Comparison of ENCODE assay signal across 27 cellular contexts in genomic region chr13:85204668-85205344, GRCh38.
"Had no signal": no experiment of that assay in that cellular context is flagged by ENCODE, and none has a peak within 500 bp of the region (broad histone marks: within the 10 kb centered on the region; RNA-seq: fewer than 3 reads in every experiment).

No MANE protein-coding gene starts in this region.

- H3K27me3 Mint-ChIP-seq: activated CD4-positive, alpha-beta T cell treated with anti-CD3 and anti-CD28 coated beads, Interleukin-2, amount 10 ng/mL, durations not matched to agents 7 days and 5 days; activated CD8-positive, alpha-beta T cell treated with anti-CD3 and anti-CD28 coated beads for 36 hours; activated naive CD8-positive, alpha-beta T cell; memory B cell had no signal

- H3K9me3 ChIP-seq: adrenal gland, ovary, prostate gland, right atrium auricular region, suprapubic skin, transverse colon, vagina had no signal

- H3K27me3 ChIP-seq: adrenal gland, left lung, neutrophil, ovary, right atrium auricular region, stomach, suprapubic skin, transverse colon, vagina had no signal

- H3K4me1 Mint-ChIP-seq: activated CD4-positive, alpha-beta T cell treated with anti-CD3 and anti-CD28 coated beads, Interleukin-2, amount 10 ng/mL, durations not matched to agents 7 days and 5 days; immature natural killer cell; memory B cell; nephron had no signal

- DNase-seq: activated CD4-positive, alpha-beta T cell treated with anti-CD3 and anti-CD28 coated beads, Interleukin-2, amount 10 ng/mL, durations not matched to agents 7 days and 5 days; activated CD4-positive, CD25-positive, alpha-beta regulatory T cell treated with anti-CD3 and anti-CD28 coated beads, Interleukin-2, amount 50 U/mL, for 72 hours; activated CD8-positive, alpha-beta T cell treated with anti-CD3 and anti-CD28 coated beads for 36 hours; adrenal gland; central memory CD4-positive, alpha-beta T cell; dermis blood vessel endothelial cell; effector CD8-positive, alpha-beta T cell; erythroblast; foreskin fibroblast; immature natural killer cell; kidney glomerular epithelial cell; ovary; stimulated activated CD4-positive, alpha-beta T cell treated with anti-CD3 and anti-CD28 coated beads, Interleukin-12 subunit alpha, Interleukin-12 subunit beta, amount 100 ng/mL, for 4 hours; stimulated activated CD4-positive, alpha-beta T cell treated with anti-CD3 and anti-CD28 coated beads, Interleukin-4, amount 100 ng/mL, for 4 hours; stomach; transverse colon; WERI-Rb-1 had no signal

- H3K36me3 ChIP-seq: adrenal gland, left lung, neutrophil, ovary, prostate gland, right atrium auricular region, stomach, suprapubic skin, transverse colon, vagina, WERI-Rb-1 had no signal

- H3K4me3 ChIP-seq: adrenal gland, left lung, ovary, prostate gland, right atrium auricular region, suprapubic skin, transverse colon, vagina had no signal

- H3K4me3 Mint-ChIP-seq: activated CD4-positive, alpha-beta T cell treated with anti-CD3 and anti-CD28 coated beads, Interleukin-2, amount 10 ng/mL, durations not matched to agents 7 days and 5 days; activated CD8-positive, alpha-beta T cell treated with anti-CD3 and anti-CD28 coated beads for 36 hours; activated naive CD8-positive, alpha-beta T cell; activated T-helper 1 cell treated with anti-CD3 and anti-CD28 coated beads, Interleukin-12 subunit alpha, Interleukin-12 subunit beta, Interleukin-2, Interleukin-4 antibody, amounts not matched to agents 30 ng/mL and 10 ng/mL and 1 ng/mL, durations not matched to agents 14 hours and 24 hours and 36 hours; immature natural killer cell; memory B cell; nephron had no signal

- ATAC-seq: activated CD8-positive, alpha-beta T cell treated with anti-CD3 and anti-CD28 coated beads for 36 hours; left lung had no signal

- H3K27ac Mint-ChIP-seq: activated CD4-positive, alpha-beta T cell treated with anti-CD3 and anti-CD28 coated beads, Interleukin-2, amount 10 ng/mL, durations not matched to agents 7 days and 5 days; activated CD8-positive, alpha-beta T cell treated with anti-CD3 and anti-CD28 coated beads for 36 hours; activated naive CD8-positive, alpha-beta T cell; activated T-helper 1 cell treated with anti-CD3 and anti-CD28 coated beads, Interleukin-12 subunit alpha, Interleukin-12 subunit beta, Interleukin-2, Interleukin-4 antibody, amounts not matched to agents 30 ng/mL and 10 ng/mL and 1 ng/mL, durations not matched to agents 14 hours and 24 hours and 36 hours; immature natural killer cell; memory B cell; nephron had no signal

- H3K27ac ChIP-seq: adrenal gland, left lung, neutrophil, ovary, prostate gland, right atrium auricular region, stomach, suprapubic skin, transverse colon, vagina, WERI-Rb-1 had no signal

- H3K4me1 ChIP-seq: adrenal gland, left lung, prostate gland, right atrium auricular region, stomach, suprapubic skin, transverse colon, vagina had no signal

- H3K36me3 Mint-ChIP-seq: activated naive CD8-positive, alpha-beta T cell; immature natural killer cell; memory B cell had no signal
